8 cellular contexts compared by ENCODE assay signal in the genomic region with DNA sequence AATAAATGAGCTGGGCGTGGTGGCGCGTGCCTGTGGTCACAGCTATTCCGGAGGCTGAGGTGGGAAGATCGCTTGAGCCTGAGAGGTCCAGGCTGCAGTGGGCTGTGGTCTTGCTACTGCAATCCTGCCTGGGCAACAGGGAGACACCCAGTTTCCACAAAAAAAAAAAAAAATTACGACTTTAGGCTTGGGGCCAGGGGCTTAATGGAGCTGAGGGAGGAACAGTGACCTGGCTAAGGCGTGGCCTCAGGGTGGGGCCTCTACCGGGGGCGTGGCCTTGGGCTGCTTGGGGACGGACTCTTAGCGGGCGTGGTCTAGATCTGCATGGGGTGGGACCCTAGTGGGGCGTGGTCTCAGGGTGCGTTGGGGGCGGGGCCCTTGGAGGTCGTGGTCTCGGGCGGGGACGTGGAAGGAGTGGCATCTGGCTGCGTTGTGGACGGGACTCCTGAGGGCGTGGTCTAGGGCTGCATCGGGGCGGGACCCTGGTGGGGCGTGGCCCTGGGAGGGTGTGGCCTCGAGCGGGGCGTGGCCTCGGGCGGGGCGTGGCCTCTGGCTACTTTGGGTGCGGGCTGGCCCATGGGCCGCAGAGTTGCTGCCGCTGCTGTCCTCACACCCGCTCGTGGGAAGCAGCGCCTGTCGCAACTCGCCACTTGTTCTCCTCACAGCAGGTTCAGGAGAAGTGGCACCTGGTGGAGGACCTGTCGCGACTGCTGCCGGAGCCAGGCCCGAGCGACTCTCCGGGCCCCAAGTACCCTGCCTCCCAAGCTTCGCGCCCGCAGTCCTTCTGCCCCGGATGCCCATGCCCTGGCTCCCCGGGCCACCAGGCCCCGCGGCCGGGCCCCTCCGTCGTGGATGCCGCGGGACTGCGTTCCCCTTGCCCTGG. TPM values are rescaled to one million over a fixed set of nuclear protein-coding genes. Genes with fewer than 3 reads are reported as not detected.
A peak's percentile ranks its signal among the peaks of the same experiment; 100 is the strongest.
DNase-seq lines count a peak whose midpoint lies in the region; ATAC-seq and TF ChIP-seq lines count a peak whose summit lies in the region.

No MANE protein-coding gene starts in this region.

- H3K4me3 ChIP-seq in HUES64 (ENCODE audit: low read length), result peak overlapping the region; percentile 34
- H3K4me3 ChIP-seq in PC-9, result peak overlapping the region; percentile 51; the same call in 1 of the 2 replicates
- H3K4me3 ChIP-seq in fibroblast of the aortic adventitia (ENCODE audit: low read depth, low read length), result no peak overlapping the region

- WGBS in HUES64, result 39% methylated on average over 58 of the region's 58 CpGs

- H3K4me1 ChIP-seq in HUES64 (ENCODE audit: insufficient read depth, low read length), result no peaks in the 10 kb centered on the region
- H3K4me1 ChIP-seq in PC-9 (replicated peaks; ENCODE audit: insufficient read depth), result peaks cover 44% of the 10 kb centered on the region

- BruUV-seq in PC-9 (replicated peaks; lab: Mats Ljungman, UMichigan), result no TSS peak

- H3K9ac ChIP-seq in HUES64 (ENCODE audit: low read depth, low read length), result no peak overlapping the region

- peaks cover 48% of the 10 kb centered on the region; the same call in 1 of the 2 replicates for H3F3A ChIP-seq in PC-9 (ENCODE audit: insufficient read depth, low read depth)

- TF ChIP-seq CTCF in PC-9 (conservative IDR thresholded peaks at IDR 0.05) (no peak), fibroblast of the aortic adventitia (IDR thresholded peaks at IDR 0.05; ENCODE audit: insufficient read depth, low read length) (no peak)

- H3K27me3 ChIP-seq in HUES64 (ENCODE audit: insufficient read depth, low read length) (no peaks in the 10 kb centered on the region), PC-9 (ENCODE audit: insufficient read depth, low read depth) (no peaks in the 10 kb centered on the region)

- H3K9me3 ChIP-seq in HUES64 (ENCODE audit: insufficient read depth, low read depth, low read length) (no peaks in the 10 kb centered on the region), PC-9 (ENCODE audit: insufficient read depth, low read depth) (no peaks in the 10 kb centered on the region)

- no peaks in the 10 kb centered on the region for H3K79me2 ChIP-seq in PC-9 (ENCODE audit: low read depth)

- H3K9me2 ChIP-seq in PC-9 (ENCODE audit: insufficient read depth), result no peaks in the 10 kb centered on the region

- DNase-seq in Daoy (ENCODE audit: low read depth), result peak; percentile 96
- peak; percentile 84 to 99 for DNase-seq in PC-9
- peak; percentile 92 for DNase-seq in activated T-cell treated with anti-CD3 and anti-CD28 coated beads for 24 hours (ENCODE audit: low read depth)
- DNase-seq in fibroblast of the aortic adventitia (ENCODE audit: low read depth), result peak; percentile 33
- peak; percentile 98 for DNase-seq in posterior vena cava (ENCODE audit: low spot score)
- peak; percentile 96 for DNase-seq in ureter (ENCODE audit: low spot score)

- ATAC-seq in GM21576 (IDR thresholded peaks at IDR 0.05; ENCODE audit: unreplicated experiment), result peak; percentile 70

- peak overlapping the region; percentile 87 for H3K4me2 ChIP-seq in PC-9

- H3K36me3 ChIP-seq in HUES64 (ENCODE audit: insufficient read depth, low read length) (no peaks in the 10 kb centered on the region), PC-9 (ENCODE audit: low read depth) (no peaks in the 10 kb centered on the region)

- H3K27ac ChIP-seq in HUES64 (ENCODE audit: low read depth, low read length), result no peak overlapping the region
- H3K27ac ChIP-seq in PC-9, result peak overlapping the region; percentile 34; the same call in 1 of the 2 replicates

- POLR2A ChIA-PET in PC-9 (lab: Charles Lee; ENCODE audit: unreplicated experiment), result interaction anchor here (0.6 to 0.7 kb wide), 7 partner anchors 10 to 1240 kb away, joined by 3 to 22 read pairs (median 6); a partner anchor contains a TSS

- no peak overlapping the region for H2AFZ ChIP-seq in PC-9

- intact Hi-C loops in PC-9 (cut with micrococcal nuclease; ENCODE audit: unreplicated experiment), result no loop called here
- intact Hi-C loops in posterior vena cava (cut with DNase I), result no loop called here

- CTCF ChIA-PET in PC-9 (lab: Charles Lee), result interaction anchor here (0.6 to 1.2 kb wide), 6 partner anchors 12 to 856 kb away, joined by 4 to 19 read pairs (median 6); a partner anchor contains a TSS

- H4K20me1 ChIP-seq in PC-9 (ENCODE audit: insufficient read depth), result no peaks in the 10 kb centered on the region

RNA-seq across cellular contexts. Expression of a gene that starts 5.8 kb away (rescaled TPM):
- total RNA-seq in Daoy (2014; rRNA removed; shearing (Covaris generic)), result not detected in 2 replicates
- not detected for polyA plus RNA-seq in HUES64 (2013, experiment 1 of 2)
- polyA plus RNA-seq in HUES64 (2013, experiment 2 of 2), result not detected
- total RNA-seq in PC-9 (2021), result not detected in 2 replicates
- not detected in 2 replicates for total RNA-seq in fibroblast of the aortic adventitia (ENCODE audit: low replicate concordance)
- not detected for total RNA-seq in posterior vena cava
- 0.21 TPM for total RNA-seq in ureter

RNA-seq across cellular contexts. Expression of a gene that starts 9.8 kb away (rescaled TPM):
- not detected in 2 replicates for total RNA-seq in Daoy (2014; rRNA removed; shearing (Covaris generic))
- polyA plus RNA-seq in HUES64 (2013, experiment 1 of 2), result 0.65 TPM
- polyA plus RNA-seq in HUES64 (2013, experiment 2 of 2), result 0.57 TPM
- total RNA-seq in PC-9 (2021), result 1.9 and 2.6 TPM in 2 replicates
- not detected in 2 replicates for total RNA-seq in fibroblast of the aortic adventitia (ENCODE audit: low replicate concordance)
- total RNA-seq in posterior vena cava, result 10 to 100 TPM in 1 of 2 donors, 1 to 10 TPM in 1; 6.4 to 15.7 TPM
- 18.2 TPM for total RNA-seq in ureter

RNA-seq across cellular contexts. Expression of a gene that starts 11.9 kb away (rescaled TPM):
- 0.80 and 4.6 TPM in 2 replicates for total RNA-seq in Daoy (2014; rRNA removed; shearing (Covaris generic))
- polyA plus RNA-seq in HUES64 (2013, experiment 1 of 2), result 41.5 TPM
- polyA plus RNA-seq in HUES64 (2013, experiment 2 of 2), result 47.3 TPM
- total RNA-seq in PC-9 (2021), result 97.7 and 116 TPM in 2 replicates
- total RNA-seq in fibroblast of the aortic adventitia (ENCODE audit: low replicate concordance), result 1.2 TPM in 1 of 2 replicates, not detected in the other
- total RNA-seq in posterior vena cava, result 10 to 100 TPM; 35.6 to 37.4 TPM
- total RNA-seq in ureter, result 151 TPM

RNA-seq across cellular contexts. Expression of a gene that starts 28.0 kb away (rescaled TPM):
- 14.8 and 19.4 TPM in 2 replicates for total RNA-seq in Daoy (2014; rRNA removed; shearing (Covaris generic))
- polyA plus RNA-seq in HUES64 (2013, experiment 1 of 2), result 24.1 TPM
- polyA plus RNA-seq in HUES64 (2013, experiment 2 of 2), result 21.4 TPM
- total RNA-seq in PC-9 (2021) (91.9 and 95.0 TPM in 2 replicates), fibroblast of the aortic adventitia (ENCODE audit: low replicate concordance) (0.90 and 4.6 TPM in 2 replicates), posterior vena cava (10 to 100 TPM; 44.5 to 58.1 TPM), ureter (119 TPM)

RNA-seq across cellular contexts. Expression of a gene that starts 46.4 kb away (rescaled TPM):
- 111 and 130 TPM in 2 replicates for total RNA-seq in Daoy (2014; rRNA removed; shearing (Covaris generic))
- polyA plus RNA-seq in HUES64 (2013, experiment 1 of 2), result 64.5 TPM
- polyA plus RNA-seq in HUES64 (2013, experiment 2 of 2), result 62.3 TPM
- total RNA-seq in PC-9 (2021) (137 and 147 TPM in 2 replicates), fibroblast of the aortic adventitia (ENCODE audit: low replicate concordance) (4.3 and 75.9 TPM in 2 replicates), posterior vena cava (1 to 10 TPM; 1.1 to 1.4 TPM), ureter (1.2 TPM)

Comparison
In these comparisons a context has a peak if more than half of its experiments do, and no peak if none do; other contexts are left out.
1. DNase-seq: peak in every context shown above with its lines; median percentile 98 in posterior vena cava; 96 in Daoy; 96 in ureter; 92 in activated T-cell treated with anti-CD3 and anti-CD28 coated beads for 24 hours; 92 in PC-9; 33 in fibroblast of the aortic adventitia.